15 cellular contexts compared by ENCODE assay signal in the genomic region with DNA sequence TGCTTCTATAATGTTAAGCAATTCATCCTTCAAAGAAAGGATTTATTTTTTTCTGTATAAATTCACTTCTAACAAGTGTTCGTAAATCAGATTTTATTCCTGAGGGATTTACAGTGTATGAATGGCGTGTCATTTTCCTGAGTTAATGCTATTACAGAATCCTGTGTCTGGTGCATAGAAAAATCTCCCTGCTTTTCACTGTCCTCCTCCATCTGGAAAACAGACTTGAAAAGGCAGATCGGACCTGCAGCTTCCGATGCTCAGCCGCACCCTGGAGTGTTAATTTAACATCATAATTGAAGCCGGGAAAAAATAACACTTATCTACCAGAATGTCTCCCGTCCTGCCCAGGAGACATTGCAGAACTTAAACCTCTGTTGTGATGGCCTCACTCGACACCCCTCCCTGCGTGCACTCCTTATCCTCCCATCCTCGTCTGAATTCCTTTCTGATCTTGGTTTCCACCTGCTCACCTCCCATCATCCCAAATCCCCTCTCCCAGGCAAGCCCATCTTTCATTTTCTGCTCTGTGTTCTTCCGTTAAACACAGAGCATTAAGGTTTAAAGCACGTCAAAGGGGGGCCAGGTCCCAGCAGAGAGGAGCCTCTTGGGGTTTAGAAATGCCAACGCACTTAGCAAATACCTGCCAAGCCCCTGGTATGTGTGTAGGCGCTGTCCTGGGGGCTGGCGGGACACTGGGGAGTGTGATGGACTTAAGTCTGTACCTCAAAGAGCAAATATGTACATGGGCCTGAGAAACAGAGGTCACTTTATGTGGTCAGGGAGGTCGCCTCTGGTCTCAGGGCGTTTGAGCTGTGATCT.
"Had no signal": no experiment of that assay in that cellular context is flagged by ENCODE, and none has a peak within 500 bp of the region (broad histone marks: within the 10 kb centered on the region; RNA-seq: fewer than 3 reads in every experiment).

No MANE protein-coding gene starts in this region.

- H3K4me1 ChIP-seq: heart right ventricle, parathyroid adenoma, right atrium auricular region, tibial nerve had no signal

- DNase-seq: activated CD4-positive, alpha-beta memory T cell treated with anti-CD3 and anti-CD28 coated beads for 36 hours; activated CD4-positive, alpha-beta T cell treated with anti-CD3 and anti-CD28 coated beads for 1 hour; activated naive CD4-positive, alpha-beta T cell treated with anti-CD3 and anti-CD28 coated beads for 36 hours; effector CD4-positive, alpha-beta T cell; heart right ventricle; kidney; mesendoderm; stimulated activated CD4-positive, alpha-beta T cell treated with anti-CD3 and anti-CD28 coated beads, Interleukin-1b, Interleukin-23, amount 100 ng/mL, for 48 hours; T-helper 9 cell had no signal

- H3K27me3 ChIP-seq: cardiac muscle cell, heart right ventricle, right atrium auricular region, tibial nerve had no signal

- ATAC-seq: heart right ventricle; stimulated activated memory B cell treated with anti-CD40 and anti-IgM and Interleukin-4, amounts not matched to agents 10 μg/mL and 1 μg/mL and 100 μg/mL, for 72 hours had no signal

- H3K4me3 ChIP-seq: cardiac muscle cell, coronary artery, heart right ventricle, right atrium auricular region, tibial nerve had no signal

- H3K9ac ChIP-seq: parathyroid adenoma had no signal

- H3K36me3 ChIP-seq: cardiac muscle cell, heart right ventricle, right atrium auricular region had no signal

- H3K9me3 ChIP-seq: right atrium auricular region had no signal

- H3K27ac ChIP-seq: cardiac muscle cell, coronary artery, heart right ventricle, parathyroid adenoma, right atrium auricular region, tibial nerve had no signal
